ENCODE assay signal across 8 cellular contexts in the genomic region with DNA sequence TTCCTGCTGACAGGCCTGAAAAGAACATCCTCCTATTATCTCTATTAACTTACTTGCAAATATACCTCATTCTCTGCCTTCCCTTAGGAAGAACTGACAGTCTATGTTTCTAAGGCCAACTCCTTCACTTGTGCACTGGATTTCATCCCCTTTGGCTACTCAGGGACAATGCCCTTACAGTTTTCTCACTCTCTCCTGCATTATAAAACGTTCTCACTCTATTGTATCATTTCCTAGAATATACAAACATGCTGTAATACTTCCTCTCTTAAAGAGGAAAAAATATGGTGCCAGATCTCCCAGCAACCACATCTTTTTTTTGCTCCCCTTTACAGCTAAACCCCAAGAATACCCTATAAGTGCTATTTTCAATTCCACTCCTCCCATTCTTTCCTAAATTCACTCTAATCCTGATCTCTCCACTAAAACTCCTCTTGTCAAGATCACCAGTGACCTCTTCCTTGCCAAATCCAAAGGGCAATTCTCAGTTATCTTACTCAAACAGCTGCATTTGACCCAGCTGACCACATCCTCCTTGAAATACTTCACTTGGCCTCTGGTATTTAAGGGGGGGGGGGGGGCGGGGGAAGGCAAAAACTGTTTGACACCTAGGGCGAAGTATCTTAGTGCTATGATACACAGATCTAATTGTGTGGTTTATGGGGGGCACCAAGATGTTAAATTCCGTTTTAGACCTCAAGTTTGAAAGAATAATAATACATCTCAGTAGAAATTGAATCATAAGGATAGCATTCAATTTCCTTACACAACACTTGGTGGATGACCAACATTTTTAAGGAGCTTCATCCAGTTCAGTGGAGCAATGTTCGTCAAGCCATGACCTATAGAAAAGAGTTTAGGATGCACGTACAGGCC. TPM values are rescaled to one million over a fixed set of nuclear protein-coding genes. Genes with fewer than 3 reads are reported as not detected.
DNase-seq lines count a peak whose midpoint lies in the region; ATAC-seq and TF ChIP-seq lines count a peak whose summit lies in the region.

No MANE protein-coding gene starts in this region.

- TF ChIP-seq CTCF in HCT116 (IDR thresholded peaks at IDR 0.05 in 2 of 3, conservative IDR thresholded peaks at IDR 0.05 in 1 of 3; ENCODE audit: borderline replicate concordance in 1 of 3, insufficient read depth in 1 of 3, low read depth in 2 of 3, low read length in 2 of 3), result no peak
- TF ChIP-seq CTCF in type B pancreatic cell (conservative IDR thresholded peaks at IDR 0.05), result no peak
- TF ChIP-seq CTCF in GM13977 (IDR thresholded peaks at IDR 0.05; ENCODE audit: extremely low read depth, insufficient read depth, missing control alignments), result no peak

- no peaks in the 10 kb centered on the region for H3K27me3 ChIP-seq in HCT116 (ENCODE audit: insufficient read depth, low read length)

- H3K9me3 Mint-ChIP-seq in type B pancreatic cell, result no peaks in the 10 kb centered on the region

- intact Hi-C loops in HCT116 (cut with micrococcal nuclease), result loop anchor here (5.0 kb wide), 1 partner anchor 1240 kb away; no protein-coding TSS in a partner anchor

- peaks cover 16% of the 10 kb centered on the region for H3K4me1 Mint-ChIP-seq in type B pancreatic cell (ENCODE audit: unreplicated experiment)

- no peak overlapping the region for H2AFZ ChIP-seq in HCT116 (ENCODE audit: low read depth, low read length, poor library complexity, severe bottlenecking)

- RAD21 ChIA-PET in HCT116 (lab: Charles Lee; ENCODE audit: low non-redundant PET in 1 of 2, low total read pairs in 2 of 2, uncharacterized antibody in 2 of 2, unreplicated experiment in 2 of 2), result interaction anchor here in 1 of 2 experiments (0.6 kb wide), 1 partner anchor 668 kb away, joined by 3 read pairs; no protein-coding TSS in a partner anchor

- POLR2A ChIA-PET in HCT116 (lab: Charles Lee), result interaction anchor here (0.8 kb wide), 1 partner anchor 223 kb away, joined by 4 read pairs; no protein-coding TSS in a partner anchor

- peak overlapping the region; percentile 59 to 94 for H3K4me3 ChIP-seq in HCT116 (replicated peaks in 1 of 2; ENCODE audit: low read depth in 1 of 2, low read length in 2 of 2)
- H3K4me3 ChIP-seq in iPS-18c (ENCODE audit: insufficient read depth, low read depth, low read length), result peak overlapping the region; percentile 98; the same call in 1 of the 2 replicates

- H3K36me3 ChIP-seq in HCT116 (ENCODE audit: control insufficient read depth in 1 of 2, insufficient read depth in 2 of 2, low read length in 2 of 2), result peaks cover 9 to 15% of the 10 kb centered on the region in 2 experiments; a peak in 2 of 4 replicates

- H4K20me1 ChIP-seq in HCT116 (ENCODE audit: insufficient read depth), result peaks cover 4% of the 10 kb centered on the region; the same call in 1 of the 2 replicates

- H3K27ac Mint-ChIP-seq in type B pancreatic cell, result peak overlapping the region; percentile 98

- no peaks in the 10 kb centered on the region for H3K9me2 ChIP-seq in HCT116 (ENCODE audit: insufficient read depth)

- H3K36me3 Mint-ChIP-seq in type B pancreatic cell, result peaks cover 13% of the 10 kb centered on the region

- no peak for TF ChIP-seq RAD21 in HCT116 (IDR thresholded peaks at IDR 0.05; ENCODE audit: low read depth)

- peaks cover 75% of the 10 kb centered on the region for H3K79me2 ChIP-seq in HCT116 (ENCODE audit: insufficient read depth, low read length)

- no TSS peak for BruUV-seq in HCT116 (replicated peaks; lab: Mats Ljungman, UMichigan)

- no peak for TF ChIP-seq POLR2A in HCT116 (IDR thresholded peaks at IDR 0.05; ENCODE audit: borderline replicate concordance, extremely low read depth, insufficient read depth, insufficient read length)

- peak; percentile 78 to 88 for DNase-seq in AML-193 (lab: John Stamatoyannopoulos, UW)
- no peak for DNase-seq in HCT116 (ENCODE audit: low read depth, low spot score)
- peak; percentile 58 for DNase-seq in UCSD-AML1 (lab: John Stamatoyannopoulos, UW; ENCODE audit: unreplicated experiment)
- no peak for DNase-seq in type B pancreatic cell (ENCODE audit: extremely low spot score, unreplicated experiment)
- no peak for DNase-seq in GM13977 (ENCODE audit: low spot score)
- DNase-seq in stimulated activated CD4-positive, alpha-beta T cell treated with anti-CD3 and anti-CD28 coated beads, Interleukin-2, amount 100 ng/mL, for 24 hours, result no peak
- DNase-seq in NCI-H2171 treated with DMSO at 0.1 percent for 48 hours (lab: John Stamatoyannopoulos, UW), result no peak

- no peak for ATAC-seq in HCT116

- peaks cover 8 to 24% of the 10 kb centered on the region in 2 experiments; a peak in 3 of 4 replicates for H3K4me1 ChIP-seq in HCT116 (ENCODE audit: control insufficient read depth in 1 of 2, insufficient read depth in 2 of 2, low read length in 2 of 2)

- H3K9ac ChIP-seq in HCT116 (ENCODE audit: low read length), result peak overlapping the region; percentile 97

- no peaks in the 10 kb centered on the region for H3K9me3 ChIP-seq in HCT116 (ENCODE audit: control insufficient read depth in 1 of 2, insufficient read depth in 1 of 2, low read depth in 1 of 2, low read length in 2 of 2)
- H3K9me3 ChIP-seq in iPS-18c (ENCODE audit: control insufficient read depth, insufficient read depth, low read length), result no peaks in the 10 kb centered on the region

- CTCF ChIA-PET in HCT116 (lab: Charles Lee), result no interaction called here

- H3K27ac ChIP-seq in HCT116 (ENCODE audit: low read depth, low read length), result no peak overlapping the region

- peak overlapping the region; percentile 95 for H3K4me2 ChIP-seq in HCT116 (ENCODE audit: low read length)

- no peaks in the 10 kb centered on the region for H3K27me3 Mint-ChIP-seq in type B pancreatic cell

- no peak overlapping the region for H3K4me3 Mint-ChIP-seq in type B pancreatic cell

- in situ Hi-C loops in GM13977 (cut with MboI; ENCODE audit: low pct_unique_long_range_greater_than_20kb, low sequenced_read_pairs, unreplicated experiment), result no loop called here

TF ChIP-seq in HCT116, 20 proteins besides CTCF, POLR2A, EP300 and RAD21:
- TF ChIP-seq ELF1 (IDR thresholded peaks at IDR 0.05; ENCODE audit: borderline replicate concordance, low read depth) (no peak), SRF (IDR thresholded peaks at IDR 0.05; ENCODE audit: low read depth) (no peak), SP1 (IDR thresholded peaks at IDR 0.05; ENCODE audit: low read depth) (no peak), POLR2AphosphoS5 (IDR thresholded peaks at IDR 0.05; ENCODE audit: low read depth, low read length) (no peak)

RNA-seq across cellular contexts. Expression of a gene that starts 1.6 kb away (rescaled TPM):
- 33.4 TPM for total RNA-seq in HCT116 (2021; ENCODE audit: unreplicated experiment)
- polyA plus RNA-seq in HCT116 (2012), result 34.1 and 43.3 TPM in 2 replicates
- 31.5 and 35.4 TPM in 2 replicates for total RNA-seq in type B pancreatic cell (ENCODE audit: low replicate concordance)

RNA-seq across cellular contexts. Expression of a gene that starts 1.7 kb away (rescaled TPM):
- total RNA-seq in HCT116 (2021; ENCODE audit: unreplicated experiment), result 25.5 TPM
- polyA plus RNA-seq in HCT116 (2012), result 7.0 and 9.4 TPM in 2 replicates
- 15.1 and 19.1 TPM in 2 replicates for total RNA-seq in type B pancreatic cell (ENCODE audit: low replicate concordance)

RNA-seq across cellular contexts. Expression of a gene that starts 43.3 kb away (rescaled TPM):
- not detected for total RNA-seq in HCT116 (2021; ENCODE audit: unreplicated experiment)
- not detected in 2 replicates for polyA plus RNA-seq in HCT116 (2012)
- not detected in 2 replicates for total RNA-seq in type B pancreatic cell (ENCODE audit: low replicate concordance)

Comparison
In these comparisons a context has a peak if more than half of its experiments do, and no peak if none do; other contexts are left out.
1. DNase-seq: peak in AML-193 (2 of 2) and UCSD-AML1 (single experiment); none in HCT116 (single experiment), type B pancreatic cell (single experiment), GM13977 (single experiment), stimulated activated CD4-positive, alpha-beta T cell treated with anti-CD3 and anti-CD28 coated beads, Interleukin-2, amount 100 ng/mL, for 24 hours (0 of 2) and NCI-H2171 treated with DMSO at 0.1 percent for 48 hours (single experiment).